In the genomic region with DNA sequence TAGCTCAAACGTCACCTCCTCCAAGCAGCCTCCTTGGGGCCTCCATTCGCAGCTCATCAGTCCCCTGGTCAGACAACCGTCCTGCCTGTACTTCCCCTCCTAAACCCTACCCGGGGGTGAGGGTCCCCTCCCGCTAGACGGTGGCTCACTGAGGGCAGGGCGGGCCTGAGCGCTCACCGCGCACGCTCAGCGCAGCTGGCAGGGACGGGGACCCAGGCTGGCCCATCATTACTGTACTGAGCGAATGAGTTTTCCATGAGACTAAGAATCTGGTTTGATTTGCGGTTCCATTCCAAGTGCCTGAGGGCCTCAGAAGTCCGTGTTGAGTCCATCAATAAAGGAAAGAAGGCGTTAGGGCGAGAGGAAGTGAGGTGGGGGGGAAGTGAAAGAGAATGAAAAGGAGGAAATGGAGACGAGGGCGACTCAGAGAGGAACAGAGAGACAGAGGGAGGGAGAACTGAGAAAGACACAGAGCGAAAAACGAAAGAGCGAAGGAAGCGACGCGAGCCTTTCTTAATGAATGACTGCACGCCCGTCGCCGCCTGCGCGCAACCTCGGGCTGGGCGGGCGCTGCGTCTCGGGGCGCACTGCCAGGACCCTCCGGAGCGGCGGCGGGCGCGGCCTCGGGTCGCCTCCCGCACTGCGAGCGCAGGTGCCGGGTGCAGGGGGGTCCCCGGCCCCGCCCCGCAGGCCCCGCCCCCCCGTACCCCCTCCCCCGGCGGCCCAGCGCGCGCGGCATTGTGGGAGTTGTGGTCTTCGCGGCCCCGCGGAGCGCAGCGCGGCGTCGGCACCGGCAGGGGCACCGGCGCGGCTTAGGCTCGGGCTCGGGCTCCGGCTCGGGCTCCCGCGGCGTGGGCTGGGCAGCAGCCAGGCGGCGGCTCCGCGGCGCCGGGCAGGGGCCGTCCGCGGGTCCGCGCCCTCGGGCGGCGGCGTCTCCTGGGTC, we compare ENCODE assay signal across 8 cellular contexts. TPM values are rescaled to one million over a fixed set of nuclear protein-coding genes. Genes with fewer than 3 reads are reported as not detected.
DNase-seq lines count a peak whose midpoint lies in the region; ATAC-seq and TF ChIP-seq lines count a peak whose summit lies in the region.

A gene with protein sequence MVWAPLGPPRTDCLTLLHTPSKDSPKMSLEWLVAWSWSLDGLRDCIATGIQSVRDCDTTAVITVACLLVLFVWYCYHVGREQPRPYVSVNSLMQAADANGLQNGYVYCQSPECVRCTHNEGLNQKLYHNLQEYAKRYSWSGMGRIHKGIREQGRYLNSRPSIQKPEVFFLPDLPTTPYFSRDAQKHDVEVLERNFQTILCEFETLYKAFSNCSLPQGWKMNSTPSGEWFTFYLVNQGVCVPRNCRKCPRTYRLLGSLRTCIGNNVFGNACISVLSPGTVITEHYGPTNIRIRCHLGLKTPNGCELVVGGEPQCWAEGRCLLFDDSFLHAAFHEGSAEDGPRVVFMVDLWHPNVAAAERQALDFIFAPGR (plus strand): TSS at position 746 of the 943 bp plus-strand sequence. CDS start 4,356 bp downstream, outside the sequence.

- H3K27me3 ChIP-seq in HUES48 (ENCODE audit: control insufficient read depth, insufficient read depth, low read length) (peaks cover 21% of the 10 kb centered on the region), neural cell (ENCODE audit: insufficient read depth, low read depth, low read length) (no peaks in the 10 kb centered on the region)

- no peaks in the 10 kb centered on the region for H4K20me1 ChIP-seq in neural cell (ENCODE audit: insufficient read depth)

- H3K4me2 ChIP-seq in neural cell (ENCODE audit: low read length): peak within 1 kb of the TSS; percentile 95

- no peaks in the 10 kb centered on the region for H3K9me3 ChIP-seq in HUES48 (ENCODE audit: control insufficient read depth, insufficient read depth, low read length)
- H3K9me3 ChIP-seq in neural cell (ENCODE audit: low read length): no peaks in the 10 kb centered on the region

- H3K4me3 ChIP-seq in HUES48 (ENCODE audit: low read depth, low read length): peak within 1 kb of the TSS; percentile 78
- H3K4me3 ChIP-seq in fibroblast of mammary gland (ENCODE audit: control insufficient read depth, low read depth, low read length): peak within 1 kb of the TSS; percentile 69
- H3K4me3 ChIP-seq in neural cell (ENCODE audit: low read length): peak within 1 kb of the TSS; percentile 78

- TF ChIP-seq EP300 in neural cell (conservative IDR thresholded peaks at IDR 0.05; ENCODE audit: poor library complexity, severe bottlenecking): peak; percentile 49

- H3F3A ChIP-seq in neural cell (ENCODE audit: insufficient read depth, low read length, poor library complexity, severe bottlenecking): no peaks in the 10 kb centered on the region

- H3K36me3 ChIP-seq in HUES48 (ENCODE audit: control insufficient read depth, insufficient read depth, low read length): peaks cover 2% of the 10 kb centered on the region; the same call in 1 of the 2 replicates
- H3K36me3 ChIP-seq in neural cell (ENCODE audit: insufficient read depth, low read length): no peaks in the 10 kb centered on the region

- no peaks in the 10 kb centered on the region for H3K79me2 ChIP-seq in neural cell (replicated peaks; ENCODE audit: insufficient read depth, low read length)

- DNase-seq in DMS153 (lab: John Stamatoyannopoulos, UW) (peak; percentile 41), RPMI8226 (peak; percentile 90), activated T-helper 1 cell treated with Interleukin-2 at 50 U/mL for 16 hours (ENCODE audit: low read depth) (peak; percentile 73), fibroblast of mammary gland (ENCODE audit: low read depth) (peak; percentile 54)
- DNase-seq in stimulated activated naive CD8-positive, alpha-beta T cell treated with anti-CD3 and anti-CD28 coated beads, Interleukin-15, Interleukin-2, amounts not matched to agents 100 U/mL and 50 U/mL, for 24 hours: peak; percentile 79

- no peaks in the 10 kb centered on the region for H3K9me2 ChIP-seq in neural cell (ENCODE audit: insufficient read depth, low read length)

- no peak for TF ChIP-seq CTCF in fibroblast of mammary gland (conservative IDR thresholded peaks at IDR 0.05; ENCODE audit: control insufficient read depth, insufficient read depth, low read depth, low read length)
- no peak for TF ChIP-seq CTCF in neural cell (IDR thresholded peaks at IDR 0.05; ENCODE audit: poor library complexity, severe bottlenecking)

- peak; percentile 70 for ATAC-seq in GM21390 (IDR thresholded peaks at IDR 0.05; ENCODE audit: unreplicated experiment)
- peak; percentile 87 for ATAC-seq in stimulated activated naive CD8-positive, alpha-beta T cell treated with anti-CD3 and anti-CD28 coated beads, Interleukin-15, Interleukin-2, amounts not matched to agents 100 U/mL and 50 U/mL, for 24 hours

- peak; percentile 50 for TF ChIP-seq RAD21 in neural cell (conservative IDR thresholded peaks at IDR 0.05)

- H3K4me1 ChIP-seq in HUES48 (ENCODE audit: control insufficient read depth, insufficient read depth, low read length): peaks cover 9% of the 10 kb centered on the region; the same call in 1 of the 2 replicates

- peak within 1 kb of the TSS; percentile 73 for H2AFZ ChIP-seq in neural cell (ENCODE audit: low read depth, low read length)

- H3K9ac ChIP-seq in HUES48 (ENCODE audit: low read depth, low read length): peak within 1 kb of the TSS; percentile 36
- peak within 1 kb of the TSS; percentile 87 for H3K9ac ChIP-seq in neural cell (ENCODE audit: low read length)

- H3K27ac ChIP-seq in HUES48 (ENCODE audit: low read depth, low read length) (no peak within 1 kb of the TSS), neural cell (ENCODE audit: low read length) (peak within 1 kb of the TSS; percentile 93)

TF ChIP-seq in neural cell, 6 proteins besides CTCF, POLR2A, EP300 and RAD21:
- peak; percentile 74 for TF ChIP-seq POLR2AphosphoS5 (IDR thresholded peaks at IDR 0.05)
- peak; percentile 50 for TF ChIP-seq SMC3 (conservative IDR thresholded peaks at IDR 0.05; ENCODE audit: poor library complexity)
- TF ChIP-seq TAF1 (IDR thresholded peaks at IDR 0.05; ENCODE audit: low read depth): peak; percentile 73
- no peak for TF ChIP-seq EZH2 (IDR thresholded peaks at IDR 0.05; ENCODE audit: borderline replicate concordance, insufficient read depth, low read length, poor library complexity, severe bottlenecking)
- TF ChIP-seq MXI1 (conservative IDR thresholded peaks at IDR 0.05; ENCODE audit: poor library complexity, severe bottlenecking): peak; percentile 45
- TF ChIP-seq, protein P1, sequence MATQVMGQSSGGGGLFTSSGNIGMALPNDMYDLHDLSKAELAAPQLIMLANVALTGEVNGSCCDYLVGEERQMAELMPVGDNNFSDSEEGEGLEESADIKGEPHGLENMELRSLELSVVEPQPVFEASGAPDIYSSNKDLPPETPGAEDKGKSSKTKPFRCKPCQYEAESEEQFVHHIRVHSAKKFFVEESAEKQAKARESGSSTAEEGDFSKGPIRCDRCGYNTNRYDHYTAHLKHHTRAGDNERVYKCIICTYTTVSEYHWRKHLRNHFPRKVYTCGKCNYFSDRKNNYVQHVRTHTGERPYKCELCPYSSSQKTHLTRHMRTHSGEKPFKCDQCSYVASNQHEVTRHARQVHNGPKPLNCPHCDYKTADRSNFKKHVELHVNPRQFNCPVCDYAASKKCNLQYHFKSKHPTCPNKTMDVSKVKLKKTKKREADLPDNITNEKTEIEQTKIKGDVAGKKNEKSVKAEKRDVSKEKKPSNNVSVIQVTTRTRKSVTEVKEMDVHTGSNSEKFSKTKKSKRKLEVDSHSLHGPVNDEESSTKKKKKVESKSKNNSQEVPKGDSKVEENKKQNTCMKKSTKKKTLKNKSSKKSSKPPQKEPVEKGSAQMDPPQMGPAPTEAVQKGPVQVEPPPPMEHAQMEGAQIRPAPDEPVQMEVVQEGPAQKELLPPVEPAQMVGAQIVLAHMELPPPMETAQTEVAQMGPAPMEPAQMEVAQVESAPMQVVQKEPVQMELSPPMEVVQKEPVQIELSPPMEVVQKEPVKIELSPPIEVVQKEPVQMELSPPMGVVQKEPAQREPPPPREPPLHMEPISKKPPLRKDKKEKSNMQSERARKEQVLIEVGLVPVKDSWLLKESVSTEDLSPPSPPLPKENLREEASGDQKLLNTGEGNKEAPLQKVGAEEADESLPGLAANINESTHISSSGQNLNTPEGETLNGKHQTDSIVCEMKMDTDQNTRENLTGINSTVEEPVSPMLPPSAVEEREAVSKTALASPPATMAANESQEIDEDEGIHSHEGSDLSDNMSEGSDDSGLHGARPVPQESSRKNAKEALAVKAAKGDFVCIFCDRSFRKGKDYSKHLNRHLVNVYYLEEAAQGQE (IDR thresholded peaks at IDR 0.05; ENCODE audit: borderline replicate concordance): peak; percentile 53

RNA-seq across cellular contexts. Expression of the gene that starts here (rescaled TPM):
- polyA plus RNA-seq in neural cell: 16.7 and 18.7 TPM in 2 replicates
- 28.1 and 29.0 TPM in 2 replicates for polyA minus RNA-seq in neural cell
